In genomic region chr12:69783365-69783764, GRCh38 we compare ENCODE assay signal across 21 cellular contexts. TPM values are rescaled to one million over a fixed set of nuclear protein-coding genes. Genes with fewer than 3 reads are reported as not detected.
DNase-seq lines count a peak whose midpoint lies in the region; ATAC-seq and TF ChIP-seq lines count a peak whose summit lies in the region.
"Had no signal": no experiment of that assay in that cellular context is flagged by ENCODE, and none has a peak within 500 bp of the region (broad histone marks: within the 10 kb centered on the region; RNA-seq: fewer than 3 reads in every experiment).

No MANE protein-coding gene starts in this region.

- TF ChIP-seq CTCF in VCaP (conservative IDR thresholded peaks at IDR 0.05): no peak
- TF ChIP-seq CTCF in chondrocyte (IDR thresholded peaks at IDR 0.05): no peak

- no peaks in the 10 kb centered on the region for H3K4me1 ChIP-seq in iPS-15b (ENCODE audit: control insufficient read depth, insufficient read depth, low read length)
- H3K4me1 ChIP-seq: BE2C had no signal

- H3K27me3 Mint-ChIP-seq in chondrocyte (ENCODE audit: low read depth): no peaks in the 10 kb centered on the region
- H3K27me3 Mint-ChIP-seq: CD4-positive, CD25-positive, alpha-beta regulatory T cell; IgD-negative memory B cell had no signal

- H3K4me3 Mint-ChIP-seq in chondrocyte (ENCODE audit: unreplicated experiment): no peak overlapping the region
- H3K4me3 Mint-ChIP-seq: CD4-positive, CD25-positive, alpha-beta regulatory T cell; CD8-positive, alpha-beta memory T cell; GM23338; IgD-negative memory B cell had no signal

- H3K36me3 ChIP-seq in iPS-15b (ENCODE audit: control insufficient read depth, insufficient read depth, low read length): no peaks in the 10 kb centered on the region
- H3K36me3 ChIP-seq: BE2C had no signal

- no peak for DNase-seq in chondrocyte (ENCODE audit: low spot score)
- DNase-seq in activated T-cell treated with anti-CD3 and anti-CD28 coated beads, Interleukin-2, amount 50 U/mL, for 1 hour: no peak
- DNase-seq in ureter (ENCODE audit: low spot score): no peak
- DNase-seq: ACHN; BE2C; C1 segment of cervical spinal cord; CD4-positive, CD25-positive, alpha-beta regulatory T cell; CD8-positive, alpha-beta memory T cell; COR-L47; DMS153; DMS79; GDM1; HCEC 1CT had no signal

- peaks cover 11% of the 10 kb centered on the region for H3K36me3 Mint-ChIP-seq in chondrocyte (ENCODE audit: low read depth)

- peaks cover 6% of the 10 kb centered on the region for H3K4me1 Mint-ChIP-seq in chondrocyte (ENCODE audit: low read depth)

- peaks cover 11% of the 10 kb centered on the region for H3K9me3 Mint-ChIP-seq in chondrocyte (ENCODE audit: low read depth)

- ATAC-seq in HG02852 (IDR thresholded peaks at IDR 0.05; ENCODE audit: unreplicated experiment) (no peak), HG03159 (IDR thresholded peaks at IDR 0.05; ENCODE audit: unreplicated experiment) (no peak)
- ATAC-seq: GM23338, HepG2 had no signal

- H3K4me3 ChIP-seq in iPS-15b (ENCODE audit: low read depth, low read length): no peak overlapping the region
- H3K4me3 ChIP-seq: GM23338 had no signal

- peak overlapping the region; percentile 37 for H3K27ac Mint-ChIP-seq in chondrocyte (ENCODE audit: unreplicated experiment)
- H3K27ac Mint-ChIP-seq: CD4-positive, CD25-positive, alpha-beta regulatory T cell; CD8-positive, alpha-beta memory T cell; GM23338; IgD-negative memory B cell had no signal

- H3K27me3 ChIP-seq in iPS-15b (ENCODE audit: control insufficient read depth, insufficient read depth, low read length): no peaks in the 10 kb centered on the region

- H3K27ac ChIP-seq in VCaP: peak overlapping the region; percentile 19

- peak overlapping the region; percentile 6 for H3K9ac ChIP-seq in iPS-15b (ENCODE audit: low read depth, low read length)

- H3K9me3 ChIP-seq in iPS-15b (ENCODE audit: control insufficient read depth, insufficient read depth, low read length): no peaks in the 10 kb centered on the region
- H3K9me3 ChIP-seq: BE2C had no signal

RNA-seq across cellular contexts. Expression of gene MYRFL, which starts 41.7 kb away (rescaled TPM):
- total RNA-seq in chondrocyte (0.27 to 0.41 TPM (median 0.35 TPM) in 3 replicates), ureter (not detected)
- total RNA-seq: CD4-positive, CD25-positive, alpha-beta regulatory T cell; CD8-positive, alpha-beta memory T cell; Daoy had no signal

RNA-seq across cellular contexts. Expression of gene RAB3IP, which starts 44.7 kb away (rescaled TPM):
- 13.9 to 15.6 TPM (median 13.9 TPM) in 3 replicates for total RNA-seq in chondrocyte
- total RNA-seq in ureter: 19.4 TPM
